18 cellular contexts compared by ENCODE assay signal in genomic region chr14:76480426-76480825, GRCh38.
"Had no signal": no experiment of that assay in that cellular context is flagged by ENCODE, and none has a peak within 500 bp of the region (broad histone marks: within the 10 kb centered on the region; RNA-seq: fewer than 3 reads in every experiment).

No MANE protein-coding gene starts in this region.

- H3K9me3 ChIP-seq: heart left ventricle, mucosa of descending colon, right lobe of liver, suprapubic skin, tibial nerve had no signal

- H3K4me3 ChIP-seq: heart left ventricle, mucosa of descending colon, right lobe of liver, skin epidermis, suprapubic skin, tibial nerve had no signal

- H3K27ac ChIP-seq: epithelial cell of prostate, heart left ventricle, right lobe of liver, skin epidermis, suprapubic skin, tibial nerve had no signal

- DNase-seq: activated CD4-positive, alpha-beta T cell treated with anti-CD3 and anti-CD28 coated beads, Interleukin-2, amount 50 U/mL, for 4 hours; activated CD8-positive, alpha-beta memory T cell treated with anti-CD3 and anti-CD28 coated beads for 24 hours; activated CD8-positive, alpha-beta memory T cell treated with anti-CD3 and anti-CD28 coated beads, Interleukin-2, amount 50 U/mL, for 4 hours; activated T-cell treated with anti-CD3 and anti-CD28 coated beads, Interleukin-2, amount 50 U/mL, for 24 hours; islet precursor cell; left cardiac atrium; mesenchymal stem cell; mucosa of descending colon; occipital lobe; right lobe of liver; stimulated activated CD4-positive, alpha-beta T cell treated with anti-CD3 and anti-CD28 coated beads, Interleukin-2, amount 100 ng/mL, for 24 hours; stimulated activated naive CD8-positive, alpha-beta T cell treated with anti-CD3 and anti-CD28 coated beads, Interleukin-15, amount 100 ng/mL, for 72 hours; T-helper 9 cell had no signal

- H3K27me3 ChIP-seq: heart left ventricle, right lobe of liver, suprapubic skin, tibial nerve had no signal

- H3K4me1 ChIP-seq: heart left ventricle, right lobe of liver, suprapubic skin, tibial nerve had no signal

- H3K36me3 ChIP-seq: right lobe of liver, suprapubic skin, tibial nerve had no signal
